In genomic region chr9:2018764-2019548, GRCh38 we compare ENCODE assay signal across 8 cellular contexts. TPM values are rescaled to one million over a fixed set of nuclear protein-coding genes. Genes with fewer than 3 reads are reported as not detected.
A peak's percentile ranks its signal among the peaks of the same experiment; 100 is the strongest.
DNase-seq lines count a peak whose midpoint lies in the region; ATAC-seq and TF ChIP-seq lines count a peak whose summit lies in the region.

No MANE protein-coding gene starts in this region.

- H2AFZ ChIP-seq in GM23338 = no peak overlapping the region

- no peaks in the 10 kb centered on the region for H3K9me3 ChIP-seq in sigmoid colon

- H3K4me2 ChIP-seq in GM23338 = peak overlapping the region; percentile 92

- H3K36me3 ChIP-seq in GM23338 (ENCODE audit: insufficient read depth) (no peaks in the 10 kb centered on the region), sigmoid colon (no peaks in the 10 kb centered on the region)

- no peaks in the 10 kb centered on the region for H3K9me3 Mint-ChIP-seq in GM23338
- no peaks in the 10 kb centered on the region for H3K9me3 Mint-ChIP-seq in T-helper 2 cell treated with Interferon-gamma antibody and Interleukin-4, amounts not matched to agents 5 μg/mL and 100 μg/mL, for 36 hours

- no peaks in the 10 kb centered on the region for H3K9me2 ChIP-seq in GM23338 (ENCODE audit: insufficient read depth)

- no peak overlapping the region for H3K27ac Mint-ChIP-seq in GM23338
- peak overlapping the region; percentile 100 for H3K27ac Mint-ChIP-seq in T-helper 2 cell treated with Interferon-gamma antibody and Interleukin-4, amounts not matched to agents 5 μg/mL and 100 μg/mL, for 36 hours

- no peaks in the 10 kb centered on the region for H4K20me1 ChIP-seq in GM23338 (replicated peaks; ENCODE audit: insufficient read depth)

- peak overlapping the region; percentile 91 for H3K4me3 Mint-ChIP-seq in GM23338
- H3K4me3 Mint-ChIP-seq in T-helper 2 cell treated with Interferon-gamma antibody and Interleukin-4, amounts not matched to agents 5 μg/mL and 100 μg/mL, for 36 hours = peak overlapping the region; percentile 98

- H3K27ac ChIP-seq in GM23338 (ENCODE audit: low read depth) (no peak overlapping the region), sigmoid colon (peak overlapping the region; percentile 96 to 98 (median 96))

- DNase-seq in GM23338 (ENCODE audit: low spot score) = peak; percentile 85
- no peak for DNase-seq in T-helper 2 cell treated with Interferon-gamma antibody and Interleukin-4, amounts not matched to agents 5 μg/mL and 100 μg/mL, for 36 hours (ENCODE audit: low spot score)
- peak; percentile 41 to 44 for DNase-seq in erythroblast (lab: John Stamatoyannopoulos, UW)
- DNase-seq in sigmoid colon = no peak
- no peak for DNase-seq in hippocampal formation (lab: John Stamatoyannopoulos, UW)
- no peak for DNase-seq in NCI-H1694 treated with DMSO at 0.1 percent for 48 hours (lab: John Stamatoyannopoulos, UW)
- no peak for DNase-seq in NCI-H146 treated with DMSO at 0.1 percent for 48 hours (lab: John Stamatoyannopoulos, UW; ENCODE audit: unreplicated experiment)

- peak; percentile 1; the same call in 2 of the 3 replicates for ATAC-seq in GM23338
- ATAC-seq in GM18520 (IDR thresholded peaks at IDR 0.05; ENCODE audit: unreplicated experiment) = no peak

- TF ChIP-seq EP300 in sigmoid colon (IDR thresholded peaks at IDR 0.05) = no peak

- H3K4me3 ChIP-seq in GM23338 (peak overlapping the region; percentile 91), sigmoid colon (peak overlapping the region in 3 of 4 donors; percentile 81 to 89 (median 89))

- TF ChIP-seq POLR2A in erythroblast (IDR thresholded peaks at IDR 0.05; ENCODE audit: low read length) (no peak), sigmoid colon (IDR thresholded peaks at IDR 0.05) (no peak)

- intact Hi-C loops in sigmoid colon (cut with DNase I) = loop anchor here (10.0 kb wide), 4 partner anchors 216 to 1506 kb away; partner anchors contain the start of genes PUM3 and RFX3

- no peaks in the 10 kb centered on the region; the same call in 1 of the 2 replicates for H3K79me2 ChIP-seq in GM23338 (replicated peaks; ENCODE audit: insufficient read depth)

- peaks cover 45% of the 10 kb centered on the region for H3K4me1 Mint-ChIP-seq in GM23338
- H3K4me1 Mint-ChIP-seq in T-helper 2 cell treated with Interferon-gamma antibody and Interleukin-4, amounts not matched to agents 5 μg/mL and 100 μg/mL, for 36 hours (ENCODE audit: low read depth) = peaks cover 60% of the 10 kb centered on the region

- H3F3A ChIP-seq in GM23338 (replicated peaks; ENCODE audit: low read depth) = no peaks in the 10 kb centered on the region

- H3K4me1 ChIP-seq in GM23338 (ENCODE audit: insufficient read depth) = peaks cover 49% of the 10 kb centered on the region
- peaks cover 0 to 60% (median 57%) of the 10 kb centered on the region in 4 donors for H3K4me1 ChIP-seq in sigmoid colon

- H3K27me3 ChIP-seq in GM23338 (ENCODE audit: insufficient read depth) (peaks cover 59% of the 10 kb centered on the region), sigmoid colon (no peaks in the 10 kb centered on the region)

- peaks cover 53% of the 10 kb centered on the region for H3K27me3 Mint-ChIP-seq in GM23338 (ENCODE audit: insufficient read depth, low read depth, poor library complexity)
- H3K27me3 Mint-ChIP-seq in T-helper 2 cell treated with Interferon-gamma antibody and Interleukin-4, amounts not matched to agents 5 μg/mL and 100 μg/mL, for 36 hours (ENCODE audit: low read depth) = no peaks in the 10 kb centered on the region

- no peaks in the 10 kb centered on the region; the same call in 2 of the 3 replicates for H3K36me3 Mint-ChIP-seq in GM23338 (ENCODE audit: low read depth)
- H3K36me3 Mint-ChIP-seq in T-helper 2 cell treated with Interferon-gamma antibody and Interleukin-4, amounts not matched to agents 5 μg/mL and 100 μg/mL, for 36 hours (ENCODE audit: low read depth) = peaks cover 21% of the 10 kb centered on the region

- TF ChIP-seq CTCF in GM23338 (conservative IDR thresholded peaks at IDR 0.05; ENCODE audit: low read depth in 2 of 2) = no peak
- TF ChIP-seq CTCF in sigmoid colon (IDR thresholded peaks at IDR 0.05) = no peak

- 22 to 28% methylated on average over 6 of the region's 6 CpGs for WGBS in sigmoid colon, 2 donors

TF ChIP-seq in GM23338, 12 proteins besides CTCF, POLR2A, EP300 and RAD21:
- TF ChIP-seq NANOG (IDR thresholded peaks at IDR 0.05; ENCODE audit: borderline replicate concordance) = peak; percentile 98
- no peak for TF ChIP-seq ZNF114 (CRISPR knock-in tag; IDR thresholded peaks at IDR 0.05)

RNA-seq across cellular contexts. Expression of gene SMARCA2, which starts 3.8 kb away (rescaled TPM):
- 21.9 and 22.9 TPM in 2 replicates for total RNA-seq in GM23338 (2014; rRNA removed; shearing (Covaris generic))
- polyA plus RNA-seq in GM23338 (2016; fragmentation: Nextera tagmentation; extraction: Ambion mirVana) (18.4 and 21.7 TPM in 2 replicates), sigmoid colon (10 to 100 TPM; 32.1 to 45.9 (median 42.6) TPM)
- total RNA-seq in sigmoid colon = 100 to 1,000 TPM in 1 of 4 donors, 10 to 100 TPM in 3; 75.0 to 209 (median 88.9) TPM

Comparison
In these comparisons a context has a peak if more than half of its experiments do, and no peak if none do; other contexts are left out.
1. DNase-seq: peak in GM23338 (single experiment) and erythroblast (2 of 2); none in T-helper 2 cell treated with Interferon-gamma antibody and Interleukin-4, amounts not matched to agents 5 μg/mL and 100 μg/mL, for 36 hours (single experiment), sigmoid colon (single experiment), hippocampal formation (0 of 2), NCI-H1694 treated with DMSO at 0.1 percent for 48 hours (single experiment) and NCI-H146 treated with DMSO at 0.1 percent for 48 hours (single experiment).